Comparison of ENCODE assay signal across 11 cellular contexts in genomic region chr20:11845311-11845710, GRCh38.
"Had no signal": no experiment of that assay in that cellular context is flagged by ENCODE, and none has a peak within 500 bp of the region (broad histone marks: within the 10 kb centered on the region; RNA-seq: fewer than 3 reads in every experiment).

No MANE protein-coding gene starts in this region.

- H3K27me3 ChIP-seq: brain microvascular endothelial cell, upper lobe of right lung had no signal

- DNase-seq: activated CD4-positive, alpha-beta T cell treated with anti-CD3 and anti-CD28 coated beads for 48 hours; activated naive CD4-positive, alpha-beta T cell treated with anti-CD3 and anti-CD28 coated beads for 36 hours; brain microvascular endothelial cell; dermis blood vessel endothelial cell; glutamatergic neuron; immature natural killer cell; occipital lobe; stimulated activated CD4-positive, alpha-beta T cell treated with anti-CD3 and anti-CD28 coated beads, Interleukin-4, amount 100 ng/mL, for 24 hours; upper lobe of right lung had no signal

- H3K9me3 ChIP-seq: upper lobe of right lung had no signal

- H3K4me3 ChIP-seq: upper lobe of right lung had no signal

- ATAC-seq: esophagus mucosa, upper lobe of right lung, WTC11 had no signal

- H3K36me3 ChIP-seq: brain microvascular endothelial cell, upper lobe of right lung had no signal

- H3K27ac ChIP-seq: brain microvascular endothelial cell, upper lobe of right lung had no signal

- H3K4me1 ChIP-seq: upper lobe of right lung had no signal
